Comparison of ENCODE assay signal across 8 cellular contexts in genomic region chr7:92528958-92529264, GRCh38. TPM values are rescaled to one million over a fixed set of nuclear protein-coding genes. Genes with fewer than 3 reads are reported as not detected.
DNase-seq lines count a peak whose midpoint lies in the region; ATAC-seq and TF ChIP-seq lines count a peak whose summit lies in the region.

No MANE protein-coding gene starts in this region.

- ATAC-seq in stimulated activated naive CD8-positive, alpha-beta T cell treated with anti-CD3 and anti-CD28 coated beads, Interleukin-15, Interleukin-2, amounts not matched to agents 100 U/mL and 50 U/mL, for 24 hours = no peak
- ATAC-seq in HG03469 (IDR thresholded peaks at IDR 0.05; ENCODE audit: unreplicated experiment) = no peak
- no peak for ATAC-seq in HG03039 (IDR thresholded peaks at IDR 0.05; ENCODE audit: unreplicated experiment)

- H3K9me3 Mint-ChIP-seq in stimulated activated naive CD8-positive, alpha-beta T cell treated with anti-CD3 and anti-CD28 coated beads, Interleukin-15, Interleukin-2, amounts not matched to agents 100 ng/mL and 50 ng/mL, for 24 hours = no peaks in the 10 kb centered on the region
- no peaks in the 10 kb centered on the region for H3K9me3 Mint-ChIP-seq in activated CD4-positive, alpha-beta memory T cell treated with anti-CD3 and anti-CD28 coated beads, Interleukin-2, amount 10 ng/mL, durations not matched to agents 7 days and 5 days
- H3K9me3 Mint-ChIP-seq in immature natural killer cell = no peaks in the 10 kb centered on the region

- 1 to 2% methylated on average over 11 to 13 of the region's 13 CpGs for WGBS in thyroid gland, 2 donors

- peak overlapping the region; percentile 47 to 97 (median 80) for H3K4me3 ChIP-seq in thyroid gland (replicated peaks in 1 of 3)

- no peak for TF ChIP-seq CTCF in thyroid gland (IDR thresholded peaks at IDR 0.05)

- TF ChIP-seq POLR2A in thyroid gland (IDR thresholded peaks at IDR 0.05) = no peak

- CTCF ChIA-PET in activated CD4-positive, alpha-beta memory T cell treated with anti-CD3 and anti-CD28 coated beads, Interleukin-2, amount 10 ng/mL, durations not matched to agents 7 days and 5 days (lab: Charles Lee) = interaction anchor here (0.6 to 2.5 kb wide), 35 partner anchors 11 to 703 kb away, joined by 3 to 32 read pairs (median 4); partner anchors contain the start of genes FAM133B, GATAD1 and VPS50

- H3K36me3 ChIP-seq in thyroid gland = peaks cover 23 to 25% of the 10 kb centered on the region in 2 donors

- peaks cover 34% of the 10 kb centered on the region for H3K36me3 Mint-ChIP-seq in stimulated activated naive CD8-positive, alpha-beta T cell treated with anti-CD3 and anti-CD28 coated beads, Interleukin-15, Interleukin-2, amounts not matched to agents 100 ng/mL and 50 ng/mL, for 24 hours (ENCODE audit: low read depth)
- peaks cover 31% of the 10 kb centered on the region for H3K36me3 Mint-ChIP-seq in activated CD4-positive, alpha-beta memory T cell treated with anti-CD3 and anti-CD28 coated beads, Interleukin-2, amount 10 ng/mL, durations not matched to agents 7 days and 5 days (ENCODE audit: low read depth)
- peaks cover 10 to 29% (median 12%) of the 10 kb centered on the region in 3 donors for H3K36me3 Mint-ChIP-seq in immature natural killer cell

- H3K9me3 ChIP-seq in thyroid gland = no peaks in the 10 kb centered on the region

- peak overlapping the region; percentile 40 to 87 (median 86) for H3K27ac ChIP-seq in thyroid gland

- peaks cover 41% of the 10 kb centered on the region for H3K4me1 Mint-ChIP-seq in stimulated activated naive CD8-positive, alpha-beta T cell treated with anti-CD3 and anti-CD28 coated beads, Interleukin-15, Interleukin-2, amounts not matched to agents 100 ng/mL and 50 ng/mL, for 24 hours (ENCODE audit: low read depth)
- peaks cover 35% of the 10 kb centered on the region for H3K4me1 Mint-ChIP-seq in activated CD4-positive, alpha-beta memory T cell treated with anti-CD3 and anti-CD28 coated beads, Interleukin-2, amount 10 ng/mL, durations not matched to agents 7 days and 5 days
- peaks cover 28 to 61% of the 10 kb centered on the region in 2 donors for H3K4me1 Mint-ChIP-seq in immature natural killer cell

- peak overlapping the region; percentile 96 for H3K27ac Mint-ChIP-seq in stimulated activated naive CD8-positive, alpha-beta T cell treated with anti-CD3 and anti-CD28 coated beads, Interleukin-15, Interleukin-2, amounts not matched to agents 100 ng/mL and 50 ng/mL, for 24 hours
- H3K27ac Mint-ChIP-seq in activated CD4-positive, alpha-beta memory T cell treated with anti-CD3 and anti-CD28 coated beads, Interleukin-2, amount 10 ng/mL, durations not matched to agents 7 days and 5 days = peak overlapping the region; percentile 91
- H3K27ac Mint-ChIP-seq in immature natural killer cell = peak overlapping the region; percentile 87 to 98 (median 91)

- no peaks in the 10 kb centered on the region for H3K27me3 Mint-ChIP-seq in stimulated activated naive CD8-positive, alpha-beta T cell treated with anti-CD3 and anti-CD28 coated beads, Interleukin-15, Interleukin-2, amounts not matched to agents 100 ng/mL and 50 ng/mL, for 24 hours
- H3K27me3 Mint-ChIP-seq in activated CD4-positive, alpha-beta memory T cell treated with anti-CD3 and anti-CD28 coated beads, Interleukin-2, amount 10 ng/mL, durations not matched to agents 7 days and 5 days = no peaks in the 10 kb centered on the region
- peaks cover 3 to 8% (median 6%) of the 10 kb centered on the region in 3 donors for H3K27me3 Mint-ChIP-seq in immature natural killer cell (ENCODE audit: low read depth in 3 of 3)

- no peak for DNase-seq in stimulated activated naive CD8-positive, alpha-beta T cell treated with anti-CD3 and anti-CD28 coated beads, Interleukin-15, Interleukin-2, amounts not matched to agents 100 U/mL and 50 U/mL, for 24 hours
- DNase-seq in activated CD4-positive, alpha-beta memory T cell treated with anti-CD3 and anti-CD28 coated beads, Interleukin-2, amount 10 ng/mL, durations not matched to agents 7 days and 5 days = no peak
- DNase-seq in immature natural killer cell (no peak), thyroid gland (no peak), MV-4-11 (lab: John Stamatoyannopoulos, UW) (no peak)

- intact Hi-C loops in thyroid gland (cut with DNase I) = no loop called here

- H3K27me3 ChIP-seq in thyroid gland = no peaks in the 10 kb centered on the region

- H3K4me1 ChIP-seq in thyroid gland = peaks cover 8 to 13% of the 10 kb centered on the region in 2 donors

- POLR2A ChIA-PET in activated CD4-positive, alpha-beta memory T cell treated with anti-CD3 and anti-CD28 coated beads, Interleukin-2, amount 10 ng/mL, durations not matched to agents 7 days and 5 days (lab: Charles Lee) = interaction anchor here (0.6 to 4.4 kb wide), 33 partner anchors 11 to 618 kb away, joined by 3 to 33 read pairs (median 4); partner anchors contain the start of genes AKAP9, ANKIB1, CDK6 and FAM133B

- peak overlapping the region; percentile 93 for H3K4me3 Mint-ChIP-seq in stimulated activated naive CD8-positive, alpha-beta T cell treated with anti-CD3 and anti-CD28 coated beads, Interleukin-15, Interleukin-2, amounts not matched to agents 100 ng/mL and 50 ng/mL, for 24 hours
- peak overlapping the region; percentile 87 for H3K4me3 Mint-ChIP-seq in activated CD4-positive, alpha-beta memory T cell treated with anti-CD3 and anti-CD28 coated beads, Interleukin-2, amount 10 ng/mL, durations not matched to agents 7 days and 5 days
- H3K4me3 Mint-ChIP-seq in immature natural killer cell = peak overlapping the region; percentile 83 to 94 (median 89)

RNA-seq across cellular contexts. Expression of gene RBM48, which starts 0.3 kb away (rescaled TPM):
- 10 to 100 TPM; 15.0 to 17.8 TPM for total RNA-seq in activated CD4-positive, alpha-beta memory T cell treated with anti-CD3 and anti-CD28 coated beads, Interleukin-2, amount 10 ng/mL, durations not matched to agents 7 days and 5 days
- polyA plus RNA-seq in immature natural killer cell = 10 to 100 TPM; 24.6 to 37.0 (median 25.5) TPM
- 10 to 100 TPM; 12.7 to 23.8 (median 14.8) TPM for total RNA-seq in thyroid gland

RNA-seq across cellular contexts. Expression of gene PEX1, which starts 0.6 kb away (rescaled TPM):
- 10 to 100 TPM; 15.0 to 16.4 TPM for total RNA-seq in activated CD4-positive, alpha-beta memory T cell treated with anti-CD3 and anti-CD28 coated beads, Interleukin-2, amount 10 ng/mL, durations not matched to agents 7 days and 5 days
- 1 to 10 TPM; 4.4 to 5.9 (median 5.7) TPM for polyA plus RNA-seq in immature natural killer cell
- 10 to 100 TPM; 30.6 to 49.5 (median 35.6) TPM for total RNA-seq in thyroid gland

RNA-seq across cellular contexts. Expression of gene ERVW-1, which starts 51.2 kb away (rescaled TPM):
- total RNA-seq in activated CD4-positive, alpha-beta memory T cell treated with anti-CD3 and anti-CD28 coated beads, Interleukin-2, amount 10 ng/mL, durations not matched to agents 7 days and 5 days = not detected
- polyA plus RNA-seq in immature natural killer cell = not detected
- not detected for total RNA-seq in thyroid gland
